21 cellular contexts compared by ENCODE assay signal in genomic region chr15:70791248-70791647, GRCh38. TPM values are rescaled to one million over a fixed set of nuclear protein-coding genes. Genes with fewer than 3 reads are reported as not detected.
DNase-seq lines count a peak whose midpoint lies in the region; ATAC-seq and TF ChIP-seq lines count a peak whose summit lies in the region.
"Had no signal": no experiment of that assay in that cellular context is flagged by ENCODE, and none has a peak within 500 bp of the region (broad histone marks: within the 10 kb centered on the region; RNA-seq: fewer than 3 reads in every experiment).

No MANE protein-coding gene starts in this region.

- H3K4me3 ChIP-seq in ACC112 (ENCODE audit: low read depth, low read length) (no peak overlapping the region), epithelial cell of proximal tubule (ENCODE audit: low read depth, low read length) (no peak overlapping the region), osteoblast (ENCODE audit: insufficient read depth, low read length) (no peak overlapping the region)
- H3K4me3 ChIP-seq: BLaER1 treated with 17β-estradiol and CSF1 and Interleukin-3, amounts not matched to agents 10 nM and 100 nM; GM12878; PC-9 had no signal

- H3K27ac ChIP-seq in ACC112 (ENCODE audit: low read depth, low read length) (peak overlapping the region; percentile 84), osteoblast (ENCODE audit: low read depth, low read length) (peak overlapping the region; percentile 95)
- H3K27ac ChIP-seq: BLaER1 treated with 17β-estradiol and CSF1 and Interleukin-3, amounts not matched to agents 10 nM and 100 nM; PC-9 had no signal

- H4K20me1 ChIP-seq in osteoblast (ENCODE audit: insufficient read depth, low read length), result no peaks in the 10 kb centered on the region
- H4K20me1 ChIP-seq: BLaER1 treated with 17β-estradiol and CSF1 and Interleukin-3, amounts not matched to agents 10 nM and 100 nM had no signal

- DNase-seq in epithelial cell of proximal tubule (ENCODE audit: low read depth) (no peak), osteoblast (ENCODE audit: insufficient read length, low spot score, missing footprints) (no peak), activated gamma-delta T cell (lab: John Stamatoyannopoulos, UW) (no peak)
- DNase-seq: CD8-positive, alpha-beta T cell; DMS53; EL; Kasumi-1; MM.1S; NCI-H1092; NCI-H1436 treated with DMSO at 0.1 percent for 48 hours; NCI-H2029; NCI-H345; NCI-H524 treated with DMSO at 0.1 percent for 48 hours; PC-9 had no signal

- H3K27me3 ChIP-seq in ACC112 (ENCODE audit: insufficient read depth, low read length), result no peaks in the 10 kb centered on the region
- no peaks in the 10 kb centered on the region for H3K27me3 ChIP-seq in osteoblast (ENCODE audit: insufficient read depth, low read length)
- H3K27me3 ChIP-seq: BLaER1 treated with 17β-estradiol and CSF1 and Interleukin-3, amounts not matched to agents 10 nM and 100 nM had no signal

- peaks cover 10% of the 10 kb centered on the region for H3K79me2 ChIP-seq in ACC112 (ENCODE audit: control insufficient read depth, insufficient read depth, low read length, unreplicated experiment)
- H3K79me2 ChIP-seq in osteoblast (ENCODE audit: insufficient read depth, low read length), result peaks cover 5% of the 10 kb centered on the region

- no peaks in the 10 kb centered on the region for H3K36me3 ChIP-seq in ACC112 (ENCODE audit: insufficient read depth, low read length)
- H3K36me3 ChIP-seq in osteoblast (ENCODE audit: insufficient read depth, low read length), result no peaks in the 10 kb centered on the region
- H3K36me3 ChIP-seq: BLaER1 treated with 17β-estradiol and CSF1 and Interleukin-3, amounts not matched to agents 10 nM and 100 nM had no signal

- TF ChIP-seq CTCF in epithelial cell of proximal tubule (conservative IDR thresholded peaks at IDR 0.05; ENCODE audit: low read depth, low read length), result peak; percentile 27
- no peak for TF ChIP-seq CTCF in osteoblast (IDR thresholded peaks at IDR 0.05; ENCODE audit: extremely low read depth, low read depth, low read length)

- no peak overlapping the region for H3K4me2 ChIP-seq in osteoblast (ENCODE audit: insufficient read depth, low read length)
- H3K4me2 ChIP-seq: BLaER1 treated with 17β-estradiol and CSF1 and Interleukin-3, amounts not matched to agents 10 nM and 100 nM had no signal

- H3K4me1 ChIP-seq in ACC112 (ENCODE audit: control insufficient read depth, insufficient read depth, low read length, unreplicated experiment) (peaks cover 65% of the 10 kb centered on the region), osteoblast (ENCODE audit: insufficient read depth, low read length) (peaks cover 68% of the 10 kb centered on the region)

- H2AFZ ChIP-seq in ACC112 (ENCODE audit: low read length, unreplicated experiment) (no peak overlapping the region), osteoblast (ENCODE audit: low read length) (no peak overlapping the region)
- H2AFZ ChIP-seq: PC-9 had no signal

- TF ChIP-seq RAD21 in Ishikawa (IDR thresholded peaks at IDR 0.05; ENCODE audit: low read depth), result 0 out of 2 replicates have a peak, but pooled peaks have one; percentile 17

- ATAC-seq in GM21381 (IDR thresholded peaks at IDR 0.05; ENCODE audit: unreplicated experiment), result no peak
- no peak for ATAC-seq in GM18873 (IDR thresholded peaks at IDR 0.05; ENCODE audit: low FRiP score, unreplicated experiment)
- ATAC-seq: CD8-positive, alpha-beta T cell; GM12878; Right ventricle myocardium inferior had no signal

- no peak for TF ChIP-seq EP300 in Ishikawa (IDR thresholded peaks at IDR 0.05; ENCODE audit: borderline replicate concordance)

- H3K9me3 ChIP-seq in osteoblast (ENCODE audit: low read depth, low read length), result no peaks in the 10 kb centered on the region
- H3K9me3 ChIP-seq: BLaER1 treated with 17β-estradiol and CSF1 and Interleukin-3, amounts not matched to agents 10 nM and 100 nM had no signal

TF ChIP-seq in Ishikawa, 13 proteins besides CTCF, POLR2A, EP300 and RAD21:
- TF ChIP-seq CREB1 (IDR thresholded peaks at IDR 0.05; ENCODE audit: low read depth) (no peak), ZBTB7A (IDR thresholded peaks at IDR 0.05; ENCODE audit: low read depth) (no peak), YY1 (IDR thresholded peaks at IDR 0.05; ENCODE audit: low read depth) (no peak), TCF12 (IDR thresholded peaks at IDR 0.05; ENCODE audit: low read depth) (no peak), NFIC (IDR thresholded peaks at IDR 0.05) (no peak), FOXM1 (IDR thresholded peaks at IDR 0.05; ENCODE audit: borderline replicate concordance, low read depth) (no peak), CEBPB (IDR thresholded peaks at IDR 0.05) (no peak), TAF1 (IDR thresholded peaks at IDR 0.05; ENCODE audit: low read depth) (no peak), REST (IDR thresholded peaks at IDR 0.05; ENCODE audit: low read depth) (no peak), USF1 (IDR thresholded peaks at IDR 0.05) (no peak), TEAD4 (IDR thresholded peaks at IDR 0.05) (no peak)

RNA-seq across cellular contexts. Expression of gene UACA, which starts 27.9 kb away (rescaled TPM):
- 20.6 and 39.7 TPM in 2 replicates for total RNA-seq in epithelial cell of proximal tubule
- total RNA-seq in osteoblast, result 158 and 161 TPM in 2 replicates
